13 cellular contexts compared by ENCODE assay signal in genomic region chr6:18632670-18633410, GRCh38.
DNase-seq lines count a peak whose midpoint lies in the region; ATAC-seq and TF ChIP-seq lines count a peak whose summit lies in the region.
"Had no signal": no experiment of that assay in that cellular context is flagged by ENCODE, and none has a peak within 500 bp of the region (broad histone marks: within the 10 kb centered on the region; RNA-seq: fewer than 3 reads in every experiment).

No MANE protein-coding gene starts in this region.

- peak; percentile 34 for ATAC-seq in activated T-helper 17 cell treated with anti-CD3 and anti-CD28 coated beads, Interleukin-2, amount 50 U/mL, for 72 hours (replicated peaks)
- ATAC-seq in activated CD8-positive, alpha-beta T cell treated with anti-CD3 and anti-CD28 coated beads for 36 hours: no peak

- no peak overlapping the region for H3K4me3 ChIP-seq in HFF-Myc (replicated peaks; ENCODE audit: low read depth, low read length)

- TF ChIP-seq CTCF in HFF-Myc (IDR thresholded peaks at IDR 0.05; ENCODE audit: low read depth, low read length, missing control alignments): no peak
- TF ChIP-seq CTCF in activated CD8-positive, alpha-beta T cell treated with anti-CD3 and anti-CD28 coated beads for 36 hours (IDR thresholded peaks at IDR 0.05): no peak

- H3K9me3 Mint-ChIP-seq in activated T-helper 17 cell treated with anti-CD3 and anti-CD28 coated beads, Interleukin-2, amount 50 U/mL, for 72 hours: no peaks in the 10 kb centered on the region
- H3K9me3 Mint-ChIP-seq in activated CD8-positive, alpha-beta T cell treated with anti-CD3 and anti-CD28 coated beads for 36 hours: no peaks in the 10 kb centered on the region
- H3K9me3 Mint-ChIP-seq: activated CD4-positive, alpha-beta memory T cell treated with anti-CD3 and anti-CD28 coated beads for 36 hours had no signal

- DNase-seq in A172 (ENCODE audit: low spot score) (peak; percentile 28), HFF-Myc (ENCODE audit: extremely low read depth, low read depth) (peak; percentile 2), fibroblast of the conjunctiva (ENCODE audit: low read depth) (peak; percentile 2), GDM1 (lab: John Stamatoyannopoulos, UW) (no peak), NCI-H510A treated with DMSO at 0.1 percent for 48 hours (lab: John Stamatoyannopoulos, UW) (no peak), OCI-M2 (lab: John Stamatoyannopoulos, UW; ENCODE audit: unreplicated experiment) (no peak)
- no peak for DNase-seq in activated CD8-positive, alpha-beta T cell treated with anti-CD3 and anti-CD28 coated beads for 36 hours
- DNase-seq: activated CD4-positive, alpha-beta memory T cell treated with anti-CD3 and anti-CD28 coated beads for 36 hours; caudate nucleus; DMS 273 treated with DMSO at 0.1 percent for 48 hours; NCI-H2107; stimulated activated CD4-positive, alpha-beta T cell treated with anti-CD3 and anti-CD28 coated beads, Interleukin-2, amount 100 ng/mL, for 48 hours had no signal

- H3K27ac Mint-ChIP-seq in activated T-helper 17 cell treated with anti-CD3 and anti-CD28 coated beads, Interleukin-2, amount 50 U/mL, for 72 hours: no peak overlapping the region
- no peak overlapping the region for H3K27ac Mint-ChIP-seq in activated CD8-positive, alpha-beta T cell treated with anti-CD3 and anti-CD28 coated beads for 36 hours
- H3K27ac Mint-ChIP-seq: activated CD4-positive, alpha-beta memory T cell treated with anti-CD3 and anti-CD28 coated beads for 36 hours had no signal

- H3K36me3 Mint-ChIP-seq in activated T-helper 17 cell treated with anti-CD3 and anti-CD28 coated beads, Interleukin-2, amount 50 U/mL, for 72 hours (ENCODE audit: low read depth): no peaks in the 10 kb centered on the region
- no peaks in the 10 kb centered on the region for H3K36me3 Mint-ChIP-seq in activated CD8-positive, alpha-beta T cell treated with anti-CD3 and anti-CD28 coated beads for 36 hours (ENCODE audit: low read depth)
- H3K36me3 Mint-ChIP-seq: activated CD4-positive, alpha-beta memory T cell treated with anti-CD3 and anti-CD28 coated beads for 36 hours had no signal

- no peak overlapping the region for H3K4me3 Mint-ChIP-seq in activated T-helper 17 cell treated with anti-CD3 and anti-CD28 coated beads, Interleukin-2, amount 50 U/mL, for 72 hours
- H3K4me3 Mint-ChIP-seq in activated CD8-positive, alpha-beta T cell treated with anti-CD3 and anti-CD28 coated beads for 36 hours: no peak overlapping the region
- H3K4me3 Mint-ChIP-seq: activated CD4-positive, alpha-beta memory T cell treated with anti-CD3 and anti-CD28 coated beads for 36 hours had no signal

- intact Hi-C loops in activated CD8-positive, alpha-beta T cell treated with anti-CD3 and anti-CD28 coated beads for 36 hours (cut with micrococcal nuclease): no loop called here

- H3K27me3 Mint-ChIP-seq in activated T-helper 17 cell treated with anti-CD3 and anti-CD28 coated beads, Interleukin-2, amount 50 U/mL, for 72 hours: peaks cover 11% of the 10 kb centered on the region
- no peaks in the 10 kb centered on the region for H3K27me3 Mint-ChIP-seq in activated CD8-positive, alpha-beta T cell treated with anti-CD3 and anti-CD28 coated beads for 36 hours
- H3K27me3 Mint-ChIP-seq: activated CD4-positive, alpha-beta memory T cell treated with anti-CD3 and anti-CD28 coated beads for 36 hours had no signal

- POLR2A ChIA-PET in activated CD8-positive, alpha-beta T cell treated with anti-CD3 and anti-CD28 coated beads for 36 hours (lab: Charles Lee): no interaction called here

- CTCF ChIA-PET in activated CD8-positive, alpha-beta T cell treated with anti-CD3 and anti-CD28 coated beads for 36 hours (lab: Charles Lee): no interaction called here

- H3K4me1 Mint-ChIP-seq in activated T-helper 17 cell treated with anti-CD3 and anti-CD28 coated beads, Interleukin-2, amount 50 U/mL, for 72 hours: no peaks in the 10 kb centered on the region
- no peaks in the 10 kb centered on the region for H3K4me1 Mint-ChIP-seq in activated CD8-positive, alpha-beta T cell treated with anti-CD3 and anti-CD28 coated beads for 36 hours (ENCODE audit: low read depth)

Comparison
In these comparisons a context has a peak if more than half of its experiments do, and no peak if none do; other contexts are left out.
1. DNase-seq: peak in A172 (single experiment), HFF-Myc (single experiment) and fibroblast of the conjunctiva (single experiment); none in GDM1 (single experiment), activated CD8-positive, alpha-beta T cell treated with anti-CD3 and anti-CD28 coated beads for 36 hours (single experiment), NCI-H510A treated with DMSO at 0.1 percent for 48 hours (single experiment) and OCI-M2 (single experiment).